ENCODE assay signal across 17 cellular contexts in genomic region chr16:22926105-22926751, GRCh38.
A peak's percentile ranks its signal among the peaks of the same experiment; 100 is the strongest.
DNase-seq lines count a peak whose midpoint lies in the region; ATAC-seq and TF ChIP-seq lines count a peak whose summit lies in the region.
"Had no signal": no experiment of that assay in that cellular context is flagged by ENCODE, and none has a peak within 500 bp of the region (broad histone marks: within the 10 kb centered on the region; RNA-seq: fewer than 3 reads in every experiment).

No MANE protein-coding gene starts in this region.

- H3K4me3 ChIP-seq in heart left ventricle (no peak overlapping the region), right atrium auricular region (no peak overlapping the region)
- H3K4me3 ChIP-seq: BLaER1, HAP-1 had no signal

- no peak for TF ChIP-seq POLR2A in heart left ventricle (IDR thresholded peaks at IDR 0.05)

- H3K9me3 ChIP-seq in heart left ventricle (no peaks in the 10 kb centered on the region), right atrium auricular region (no peaks in the 10 kb centered on the region)
- H3K9me3 ChIP-seq: BLaER1, Caco-2, HAP-1 had no signal

- WGBS in heart left ventricle, 4 donors: 51 to 60% (median 57%) methylated on average over 10 of the region's 10 CpGs

- no peaks in the 10 kb centered on the region for H3K36me3 ChIP-seq in heart left ventricle
- H3K36me3 ChIP-seq in right atrium auricular region: no peaks in the 10 kb centered on the region
- H3K36me3 ChIP-seq: BLaER1, HAP-1 had no signal

- no peak overlapping the region for H3K27ac ChIP-seq in heart left ventricle
- H3K27ac ChIP-seq in right atrium auricular region: no peak overlapping the region
- H3K27ac ChIP-seq: 22Rv1, BLaER1, HL-60 had no signal

- DNase-seq in NCI-H82 (lab: John Stamatoyannopoulos, UW) (peak; percentile 10), NCI-H82 treated with DMSO at 0.1 percent for 48 hours (lab: John Stamatoyannopoulos, UW; ENCODE audit: unreplicated experiment) (no peak), heart left ventricle (peak in 2 of 5 donors; percentile 33 to 36), right atrium auricular region (ENCODE audit: low spot score) (no peak), left ventricle myocardium superior (peak; percentile 38), retina (peak; percentile 20)
- no peak for DNase-seq in activated effector memory CD4-positive, alpha-beta T cell treated with Interleukin-2 at 50 U/mL for 16 hours
- DNase-seq: Caco-2; CD8-positive, alpha-beta memory T cell; DND-41; GDM1; HFFc6 had no signal

- peak; percentile 32 to 90 (median 76) for ATAC-seq in heart left ventricle
- ATAC-seq in left ventricle myocardium superior: peak; percentile 89
- ATAC-seq in HG03469 (IDR thresholded peaks at IDR 0.05; ENCODE audit: unreplicated experiment): no peak

- H3K4me1 ChIP-seq in heart left ventricle (peaks cover 0 to 3% (median 0%) of the 10 kb centered on the region in 12 donors), right atrium auricular region (no peaks in the 10 kb centered on the region)
- H3K4me1 ChIP-seq: BLaER1, Caco-2, HAP-1 had no signal

- H3K27me3 ChIP-seq in heart left ventricle (peaks cover 0 to 8% (median 0%) of the 10 kb centered on the region in 9 donors), right atrium auricular region (no peaks in the 10 kb centered on the region)
- H3K27me3 ChIP-seq: BLaER1 had no signal

- TF ChIP-seq CTCF in heart left ventricle (IDR thresholded peaks at IDR 0.05) (no peak), right atrium auricular region (IDR thresholded peaks at IDR 0.05) (no peak)

- intact Hi-C loops in heart left ventricle (cut with DNase I): no loop called here
- intact Hi-C loops in left ventricle myocardium superior (cut with micrococcal nuclease): no loop called here

Comparison
In these comparisons a context has a peak if more than half of its experiments do, and no peak if none do; other contexts are left out.
1. DNase-seq: peak in NCI-H82 (single experiment), left ventricle myocardium superior (single experiment) and retina (single experiment); none in NCI-H82 treated with DMSO at 0.1 percent for 48 hours (single experiment), right atrium auricular region (single experiment) and activated effector memory CD4-positive, alpha-beta T cell treated with Interleukin-2 at 50 U/mL for 16 hours (single experiment).